43 cellular contexts compared by ENCODE assay signal in the genomic region with DNA sequence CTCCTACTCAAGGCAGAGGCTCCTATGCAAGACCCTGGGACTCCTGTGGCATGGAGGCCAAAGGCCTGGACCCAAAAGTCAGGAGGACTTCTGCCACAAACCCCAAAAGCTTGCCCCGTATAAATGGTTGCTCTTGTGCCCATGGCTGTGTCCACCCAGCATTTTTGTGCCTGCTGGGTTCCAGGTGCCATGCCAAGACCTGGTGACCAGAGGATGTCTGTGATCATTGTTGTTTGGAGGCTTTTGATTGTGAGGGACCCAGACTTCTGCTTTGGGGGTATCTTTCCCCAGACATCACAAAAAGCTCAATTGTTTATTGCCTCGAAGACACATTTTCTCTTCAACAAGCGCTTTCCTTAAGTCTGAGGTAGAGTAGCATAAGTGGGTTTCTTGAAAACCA. TPM values are rescaled to one million over a fixed set of nuclear protein-coding genes. Genes with fewer than 3 reads are reported as not detected.
"Had no signal": no experiment of that assay in that cellular context is flagged by ENCODE, and none has a peak within 500 bp of the region (broad histone marks: within the 10 kb centered on the region; RNA-seq: fewer than 3 reads in every experiment).

No MANE protein-coding gene starts in this region.

- H3K27ac Mint-ChIP-seq: activated naive CD4-positive, alpha-beta T cell treated with anti-CD3 and anti-CD28 coated beads for 36 hours; activated naive CD4-positive, alpha-beta T cell treated with anti-CD3 and anti-CD28 coated beads, Interleukin-2, amount 10 ng/mL, durations not matched to agents 7 days and 5 days; activated naive CD4-positive, alpha-beta T cell treated with anti-CD3 and anti-CD28 coated beads, Interleukin-2, amount 50 U/mL, for 24 hours; activated naive CD4-positive, alpha-beta T cell treated with anti-CD3 and anti-CD28 coated beads, Interleukin-2, amount 50 U/mL, for 72 hours; activated naive CD8-positive, alpha-beta T cell; activated naive CD8-positive, alpha-beta T cell treated with anti-CD3 and anti-CD28 coated beads for 36 hours; activated naive CD8-positive, alpha-beta T cell treated with anti-CD3 and anti-CD28 coated beads, Interleukin-2, amount 10 ng/mL, durations not matched to agents 7 days and 5 days; activated naive CD8-positive, alpha-beta T cell treated with anti-CD3 and anti-CD28 coated beads, Interleukin-2, amount 50 U/mL, for 24 hours; activated T-cell treated with anti-CD3 and anti-CD28 coated beads, Interleukin-2, amount 50 U/mL, for 24 hours; activated T-cell treated with anti-CD3 and anti-CD28 coated beads, Interleukin-2, amount 50 U/mL, for 72 hours; activated T-helper 1 cell treated with anti-CD3 and anti-CD28 coated beads, Interleukin-12 subunit alpha, Interleukin-12 subunit beta, Interleukin-2, Interleukin-4 antibody, amounts not matched to agents 30 ng/mL and 10 ng/mL and 1 ng/mL, durations not matched to agents 14 hours and 24 hours and 36 hours; activated T-helper 17 cell treated with anti-CD3 and anti-CD28 coated beads, Interleukin-2, amount 50 U/mL, for 72 hours; activated T-helper 2 cell treated with anti-CD3 and anti-CD28 coated beads, Interferon-gamma antibody, Interleukin-2, Interleukin-4, amounts not matched to agents 10 μg/mL and 5 μg/mL and 100 μg/mL, durations not matched to agents 14 hours and 24 hours and 36 hours; brain had no signal

- H3K4me3 ChIP-seq: adrenal gland, ascending aorta, body of pancreas, breast epithelium, cardiac muscle cell had no signal

- H3K27me3 ChIP-seq: adrenal gland, ascending aorta, body of pancreas, brain microvascular endothelial cell, breast epithelium, cardiac muscle cell had no signal

- FAIRE-seq: bronchial epithelial cell had no signal

- H3K9me3 ChIP-seq: adrenal gland, ascending aorta, body of pancreas, breast epithelium had no signal

- H3K36me3 Mint-ChIP-seq: activated naive CD4-positive, alpha-beta T cell treated with anti-CD3 and anti-CD28 coated beads, Interleukin-2, amount 10 ng/mL, durations not matched to agents 7 days and 5 days; activated naive CD8-positive, alpha-beta T cell treated with anti-CD3 and anti-CD28 coated beads, Interleukin-2, amount 10 ng/mL, durations not matched to agents 7 days and 5 days had no signal

- ATAC-seq: activated naive CD4-positive, alpha-beta T cell treated with anti-CD3 and anti-CD28 coated beads, Interleukin-2, amount 50 U/mL, for 72 hours; activated naive CD8-positive, alpha-beta T cell treated with anti-CD3 and anti-CD28 coated beads, Interleukin-2, amount 50 U/mL, for 24 hours; activated T-cell treated with anti-CD3 and anti-CD28 coated beads, Interleukin-2, amount 50 U/mL, for 4 hours; activated T-cell treated with anti-CD3 and anti-CD28 coated beads, Interleukin-2, amount 50 U/mL, for 72 hours; activated T-helper 17 cell treated with anti-CD3 and anti-CD28 coated beads, Interleukin-2, amount 50 U/mL, for 72 hours; body of pancreas had no signal

- H3K4me1 Mint-ChIP-seq: activated T-helper 17 cell treated with anti-CD3 and anti-CD28 coated beads, Interleukin-2, amount 50 U/mL, for 72 hours; central memory CD8-positive, alpha-beta T cell had no signal

- H3K9me3 Mint-ChIP-seq: activated naive CD4-positive, alpha-beta T cell treated with anti-CD3 and anti-CD28 coated beads for 36 hours; activated naive CD4-positive, alpha-beta T cell treated with anti-CD3 and anti-CD28 coated beads, Interleukin-2, amount 10 ng/mL, durations not matched to agents 7 days and 5 days; activated naive CD4-positive, alpha-beta T cell treated with anti-CD3 and anti-CD28 coated beads, Interleukin-2, amount 50 U/mL, for 24 hours; activated naive CD4-positive, alpha-beta T cell treated with anti-CD3 and anti-CD28 coated beads, Interleukin-2, amount 50 U/mL, for 72 hours; activated naive CD8-positive, alpha-beta T cell treated with anti-CD3 and anti-CD28 coated beads for 36 hours; activated naive CD8-positive, alpha-beta T cell treated with anti-CD3 and anti-CD28 coated beads, Interleukin-2, amount 10 ng/mL, durations not matched to agents 7 days and 5 days; activated naive CD8-positive, alpha-beta T cell treated with anti-CD3 and anti-CD28 coated beads, Interleukin-2, amount 50 U/mL, for 24 hours; activated T-cell treated with anti-CD3 and anti-CD28 coated beads, Interleukin-2, amount 50 U/mL, for 24 hours; activated T-cell treated with anti-CD3 and anti-CD28 coated beads, Interleukin-2, amount 50 U/mL, for 4 hours; activated T-cell treated with anti-CD3 and anti-CD28 coated beads, Interleukin-2, amount 50 U/mL, for 72 hours; activated T-helper 1 cell treated with anti-CD3 and anti-CD28 coated beads, Interleukin-12 subunit alpha, Interleukin-12 subunit beta, Interleukin-2, Interleukin-4 antibody, amounts not matched to agents 30 ng/mL and 10 ng/mL and 1 ng/mL, durations not matched to agents 14 hours and 24 hours and 36 hours; activated T-helper 17 cell treated with anti-CD3 and anti-CD28 coated beads, Interleukin-2, amount 50 U/mL, for 72 hours; activated T-helper 2 cell treated with anti-CD3 and anti-CD28 coated beads, Interferon-gamma antibody, Interleukin-2, Interleukin-4, amounts not matched to agents 10 μg/mL and 5 μg/mL and 100 μg/mL, durations not matched to agents 14 hours and 24 hours and 36 hours; brain; central memory CD8-positive, alpha-beta T cell had no signal

- DNase-seq: activated effector memory CD4-positive, alpha-beta T cell treated with anti-CD3 and anti-CD28 coated beads, Interleukin-2, amount 50 U/mL, for 16 hours; activated effector memory CD4-positive, alpha-beta T cell treated with Interleukin-2 at 50 U/mL for 16 hours; activated gamma-delta T cell; activated gamma-delta T cell treated with Interleukin-2 at 50 U/mL for 16 hours; activated naive CD4-positive, alpha-beta T cell; activated naive CD4-positive, alpha-beta T cell treated with anti-CD3 and anti-CD28 coated beads for 36 hours; activated naive CD4-positive, alpha-beta T cell treated with anti-CD3 and anti-CD28 coated beads, Interleukin-2, amount 10 ng/mL, durations not matched to agents 7 days and 5 days; activated naive CD4-positive, alpha-beta T cell treated with anti-CD3 and anti-CD28 coated beads, Interleukin-2, amount 50 U/mL, for 16 hours; activated naive CD4-positive, alpha-beta T cell treated with Interleukin-2 at 50 U/mL for 16 hours; activated naive CD8-positive, alpha-beta T cell treated with anti-CD3 and anti-CD28 coated beads for 36 hours; activated naive CD8-positive, alpha-beta T cell treated with anti-CD3 and anti-CD28 coated beads, Interleukin-2, amount 10 ng/mL, durations not matched to agents 7 days and 5 days; activated naive CD8-positive, alpha-beta T cell treated with anti-CD3 and anti-CD28 coated beads, Interleukin-2, amount 50 U/mL, for 24 hours; activated T-cell treated with anti-CD3 and anti-CD28 coated beads for 4 hours; activated T-cell treated with anti-CD3 and anti-CD28 coated beads, Interleukin-2, amount 50 U/mL, for 1 hour; activated T-cell treated with anti-CD3 and anti-CD28 coated beads, Interleukin-2, amount 50 U/mL, for 24 hours; activated T-cell treated with anti-CD3 and anti-CD28 coated beads, Interleukin-2, amount 50 U/mL, for 4 hours; activated T-cell treated with anti-CD3 and anti-CD28 coated beads, Interleukin-2, amount 50 U/mL, for 48 hours; activated T-cell treated with anti-CD3 and anti-CD28 coated beads, Interleukin-2, amount 50 U/mL, for 72 hours; adrenal gland; amniotic stem cell; amygdala; anterior cingulate cortex; aorta; body of pancreas; brain microvascular endothelial cell; caudate nucleus; central memory CD4-positive, alpha-beta T cell; cerebellar nuclear complex had no signal

- H3K4me1 ChIP-seq: breast epithelium had no signal

- H3K4me3 Mint-ChIP-seq: activated naive CD4-positive, alpha-beta T cell treated with anti-CD3 and anti-CD28 coated beads for 36 hours; activated naive CD4-positive, alpha-beta T cell treated with anti-CD3 and anti-CD28 coated beads, Interleukin-2, amount 10 ng/mL, durations not matched to agents 7 days and 5 days; activated naive CD4-positive, alpha-beta T cell treated with anti-CD3 and anti-CD28 coated beads, Interleukin-2, amount 50 U/mL, for 24 hours; activated naive CD8-positive, alpha-beta T cell; activated naive CD8-positive, alpha-beta T cell treated with anti-CD3 and anti-CD28 coated beads for 36 hours; activated naive CD8-positive, alpha-beta T cell treated with anti-CD3 and anti-CD28 coated beads, Interleukin-2, amount 10 ng/mL, durations not matched to agents 7 days and 5 days; activated naive CD8-positive, alpha-beta T cell treated with anti-CD3 and anti-CD28 coated beads, Interleukin-2, amount 50 U/mL, for 24 hours; activated T-cell treated with anti-CD3 and anti-CD28 coated beads, Interleukin-2, amount 50 U/mL, for 24 hours; activated T-cell treated with anti-CD3 and anti-CD28 coated beads, Interleukin-2, amount 50 U/mL, for 4 hours; activated T-cell treated with anti-CD3 and anti-CD28 coated beads, Interleukin-2, amount 50 U/mL, for 72 hours; activated T-helper 1 cell treated with anti-CD3 and anti-CD28 coated beads, Interleukin-12 subunit alpha, Interleukin-12 subunit beta, Interleukin-2, Interleukin-4 antibody, amounts not matched to agents 30 ng/mL and 10 ng/mL and 1 ng/mL, durations not matched to agents 14 hours and 24 hours and 36 hours; activated T-helper 17 cell treated with anti-CD3 and anti-CD28 coated beads, Interleukin-2, amount 50 U/mL, for 72 hours; brain; central memory CD8-positive, alpha-beta T cell had no signal

- H3K27ac ChIP-seq: adrenal gland, ascending aorta, body of pancreas, brain microvascular endothelial cell, breast epithelium had no signal

- H3K36me3 ChIP-seq: adrenal gland, ascending aorta, brain microvascular endothelial cell, breast epithelium, cardiac muscle cell had no signal

RNA-seq across cellular contexts. Expression of a gene that starts 35.1 kb away (rescaled TPM):
- total RNA-seq: activated naive CD4-positive, alpha-beta T cell treated with anti-CD3 and anti-CD28 coated beads for 36 hours; activated naive CD4-positive, alpha-beta T cell treated with anti-CD3 and anti-CD28 coated beads, Interleukin-2, amount 50 U/mL, for 72 hours; activated naive CD8-positive, alpha-beta T cell treated with anti-CD3 and anti-CD28 coated beads for 36 hours; activated naive CD8-positive, alpha-beta T cell treated with anti-CD3 and anti-CD28 coated beads, Interleukin-2, amount 10 ng/mL, durations not matched to agents 7 days and 5 days; activated T-cell treated with anti-CD3 and anti-CD28 coated beads, Interleukin-2, amount 50 U/mL, for 4 hours; activated T-cell treated with anti-CD3 and anti-CD28 coated beads, Interleukin-2, amount 50 U/mL, for 72 hours; activated T-helper 1 cell treated with anti-CD3 and anti-CD28 coated beads, Interleukin-12 subunit alpha, Interleukin-12 subunit beta, Interleukin-2, Interleukin-4 antibody, amounts not matched to agents 30 ng/mL and 10 ng/mL and 1 ng/mL, durations not matched to agents 14 hours and 24 hours and 36 hours; activated T-helper 17 cell treated with anti-CD3 and anti-CD28 coated beads, Interleukin-2, amount 50 U/mL, for 72 hours; activated T-helper 2 cell treated with anti-CD3 and anti-CD28 coated beads, Interferon-gamma antibody, Interleukin-2, Interleukin-4, amounts not matched to agents 10 μg/mL and 5 μg/mL and 100 μg/mL, durations not matched to agents 14 hours and 24 hours and 36 hours; aorta; ascending aorta; body of pancreas; bronchial epithelial cell; cardiac muscle cell; cardiac septum; cerebellum; chondrocyte had no signal
- polyA plus RNA-seq: aorta, cardiac muscle cell had no signal
